ENCODE assay signal across 20 cellular contexts in the genomic region with DNA sequence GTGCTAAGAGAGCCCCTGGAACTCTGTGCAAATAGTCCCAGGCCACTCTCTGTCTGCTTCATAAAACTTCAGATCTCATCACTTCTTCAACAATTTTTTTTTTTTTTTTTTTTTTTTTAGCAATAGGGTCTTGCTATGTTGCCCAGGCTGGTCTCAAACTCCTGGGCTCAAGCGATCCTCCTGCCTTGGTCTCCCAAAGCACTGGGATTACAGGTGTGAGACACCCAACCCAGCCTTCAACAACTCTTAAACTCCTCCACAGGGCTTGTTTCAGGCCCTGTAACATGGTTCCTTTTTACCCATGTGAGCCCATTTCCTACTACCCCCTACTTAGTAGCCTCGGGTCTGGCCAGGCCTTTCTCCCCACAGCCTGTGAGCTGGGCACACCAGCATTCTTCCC. TPM values are rescaled to one million over a fixed set of nuclear protein-coding genes. Genes with fewer than 3 reads are reported as not detected.
A peak's percentile ranks its signal among the peaks of the same experiment; 100 is the strongest.
DNase-seq lines count a peak whose midpoint lies in the region; ATAC-seq and TF ChIP-seq lines count a peak whose summit lies in the region.
"Had no signal": no experiment of that assay in that cellular context is flagged by ENCODE, and none has a peak within 500 bp of the region (broad histone marks: within the 10 kb centered on the region; RNA-seq: fewer than 3 reads in every experiment).

No MANE protein-coding gene starts in this region.

- no peak for DNase-seq in activated naive CD4-positive, alpha-beta T cell treated with Interleukin-2 at 50 U/mL for 16 hours
- no peak for DNase-seq in OCI-LY7 (ENCODE audit: low spot score)
- DNase-seq in effector memory CD4-positive, alpha-beta T cell: no peak
- no peak for DNase-seq in stimulated activated effector memory CD8-positive, alpha-beta T cell treated with anti-CD3 and anti-CD28 coated beads, Interleukin-12 subunit alpha, Interleukin-12 subunit beta, amount 100 ng/mL, for 72 hours (ENCODE audit: low spot score in 2 of 2)
- DNase-seq in ureter (ENCODE audit: low spot score): no peak
- no peak for DNase-seq in DMS153 (lab: John Stamatoyannopoulos, UW)
- no peak for DNase-seq in NCI-H345 treated with DMSO at 0.1 percent for 48 hours (lab: John Stamatoyannopoulos, UW; ENCODE audit: unreplicated experiment)
- DNase-seq: activated gamma-delta T cell; cerebellar nuclear complex; DMS79 treated with DMSO at 0.1 percent for 48 hours; effector CD4-positive, alpha-beta T cell; KBM-7; NCI-H187 treated with DMSO at 0.1 percent for 48 hours; NCI-H446; stimulated activated naive CD4-positive, alpha-beta T cell treated with Interleukin-2 at 50 U/mL for 16 hours; tibial artery had no signal

- H3K9me2 ChIP-seq in OCI-LY7 (ENCODE audit: insufficient read depth, low read length): no peaks in the 10 kb centered on the region

- peak overlapping the region; percentile 69 for H3K27ac Mint-ChIP-seq in activated naive CD4-positive, alpha-beta T cell treated with anti-CD3 and anti-CD28 coated beads, Interleukin-2, amount 50 U/mL, for 24 hours
- peak overlapping the region; percentile 92 for H3K27ac Mint-ChIP-seq in stimulated activated effector memory CD8-positive, alpha-beta T cell treated with anti-CD3 and anti-CD28 coated beads, Interleukin-12 subunit alpha, Interleukin-12 subunit beta, amount 100 ng/mL, for 72 hours

- H3K4me1 Mint-ChIP-seq in activated naive CD4-positive, alpha-beta T cell treated with anti-CD3 and anti-CD28 coated beads, Interleukin-2, amount 50 U/mL, for 24 hours: peaks cover 51% of the 10 kb centered on the region
- H3K4me1 Mint-ChIP-seq in stimulated activated effector memory CD8-positive, alpha-beta T cell treated with anti-CD3 and anti-CD28 coated beads, Interleukin-12 subunit alpha, Interleukin-12 subunit beta, amount 100 ng/mL, for 72 hours: peaks cover 92% of the 10 kb centered on the region

- no peaks in the 10 kb centered on the region for H3K27me3 ChIP-seq in effector memory CD4-positive, alpha-beta T cell (replicated peaks; ENCODE audit: control insufficient read depth, insufficient read depth, low read length, poor library complexity, severe bottlenecking)
- H3K27me3 ChIP-seq: ascending aorta, tibial artery had no signal

- intact Hi-C loops in OCI-LY7 (cut with micrococcal nuclease; ENCODE audit: unreplicated experiment): no loop called here

- no peak for ATAC-seq in stimulated activated effector memory CD8-positive, alpha-beta T cell treated with anti-CD3 and anti-CD28 coated beads, Interleukin-12 subunit alpha, Interleukin-12 subunit beta, amount 100 ng/mL, for 72 hours
- ATAC-seq: sciatic nerve had no signal

- TF ChIP-seq CTCF in OCI-LY7 (conservative IDR thresholded peaks at IDR 0.05; ENCODE audit: low read length): no peak

- H3K9me3 Mint-ChIP-seq in activated naive CD4-positive, alpha-beta T cell treated with anti-CD3 and anti-CD28 coated beads, Interleukin-2, amount 50 U/mL, for 24 hours: no peaks in the 10 kb centered on the region
- H3K9me3 Mint-ChIP-seq in stimulated activated effector memory CD8-positive, alpha-beta T cell treated with anti-CD3 and anti-CD28 coated beads, Interleukin-12 subunit alpha, Interleukin-12 subunit beta, amount 100 ng/mL, for 72 hours: no peaks in the 10 kb centered on the region

- no TSS peak for BruUV-seq in OCI-LY7 (replicated peaks; lab: Mats Ljungman, UMichigan)

- no peaks in the 10 kb centered on the region for H3K79me2 ChIP-seq in OCI-LY7 (ENCODE audit: insufficient read depth, low read depth, low read length)
- H3K79me2 ChIP-seq: parathyroid adenoma had no signal

- H3K4me2 ChIP-seq in OCI-LY7 (ENCODE audit: low read length): peak overlapping the region; percentile 59

- POLR2A ChIA-PET in OCI-LY7 (lab: Charles Lee): interaction anchor here (0.8 to 1.2 kb wide), 2 partner anchors 37 to 73 kb away, joined by 3 to 6 read pairs; no protein-coding TSS in a partner anchor

- peaks cover 44% of the 10 kb centered on the region; the same call in 1 of the 2 replicates for H3K36me3 ChIP-seq in OCI-LY7 (ENCODE audit: insufficient read depth, low read length)
- peaks cover 67% of the 10 kb centered on the region for H3K36me3 ChIP-seq in effector memory CD4-positive, alpha-beta T cell (ENCODE audit: control insufficient read depth, insufficient read depth, low read length)

- peaks cover 79% of the 10 kb centered on the region for H3K4me1 ChIP-seq in OCI-LY7 (ENCODE audit: insufficient read depth, low read length, poor library complexity, severe bottlenecking)
- peaks cover 19% of the 10 kb centered on the region for H3K4me1 ChIP-seq in effector memory CD4-positive, alpha-beta T cell (ENCODE audit: control insufficient read depth, insufficient read depth, low read length, poor library complexity, severe bottlenecking)
- H3K4me1 ChIP-seq: ascending aorta, parathyroid adenoma, tibial artery had no signal

- no peak overlapping the region for H2AFZ ChIP-seq in OCI-LY7 (ENCODE audit: low read length)
- H2AFZ ChIP-seq: parathyroid adenoma had no signal

- H3K4me3 Mint-ChIP-seq in activated naive CD4-positive, alpha-beta T cell treated with anti-CD3 and anti-CD28 coated beads, Interleukin-2, amount 50 U/mL, for 24 hours: no peak overlapping the region
- peak overlapping the region; percentile 74 for H3K4me3 Mint-ChIP-seq in stimulated activated effector memory CD8-positive, alpha-beta T cell treated with anti-CD3 and anti-CD28 coated beads, Interleukin-12 subunit alpha, Interleukin-12 subunit beta, amount 100 ng/mL, for 72 hours

- H3K4me3 ChIP-seq in OCI-LY7 (ENCODE audit: low read depth, low read length, poor library complexity, severe bottlenecking): no peak overlapping the region
- no peak overlapping the region for H3K4me3 ChIP-seq in effector memory CD4-positive, alpha-beta T cell (ENCODE audit: insufficient read depth, low read depth, low read length, poor library complexity, severe bottlenecking)
- H3K4me3 ChIP-seq: ascending aorta, tibial artery had no signal

- no peaks in the 10 kb centered on the region for H3K9me3 ChIP-seq in OCI-LY7 (ENCODE audit: low read length)
- H3K9me3 ChIP-seq in effector memory CD4-positive, alpha-beta T cell (ENCODE audit: control insufficient read depth, low read length): no peaks in the 10 kb centered on the region
- H3K9me3 ChIP-seq: ascending aorta, tibial artery had no signal

- no peaks in the 10 kb centered on the region for H3K27me3 Mint-ChIP-seq in activated naive CD4-positive, alpha-beta T cell treated with anti-CD3 and anti-CD28 coated beads, Interleukin-2, amount 50 U/mL, for 24 hours

- H3K36me3 Mint-ChIP-seq in activated naive CD4-positive, alpha-beta T cell treated with anti-CD3 and anti-CD28 coated beads, Interleukin-2, amount 50 U/mL, for 24 hours: peaks cover 21% of the 10 kb centered on the region
- peaks cover 98% of the 10 kb centered on the region for H3K36me3 Mint-ChIP-seq in stimulated activated effector memory CD8-positive, alpha-beta T cell treated with anti-CD3 and anti-CD28 coated beads, Interleukin-12 subunit alpha, Interleukin-12 subunit beta, amount 100 ng/mL, for 72 hours

- H4K20me1 ChIP-seq in OCI-LY7 (ENCODE audit: insufficient read depth, low read length): no peaks in the 10 kb centered on the region

- H3K27ac ChIP-seq in OCI-LY7 (ENCODE audit: low read depth, low read length, poor library complexity, severe bottlenecking): peak overlapping the region; percentile 32
- H3K27ac ChIP-seq in effector memory CD4-positive, alpha-beta T cell (ENCODE audit: insufficient read depth, low read length, poor library complexity, severe bottlenecking): peak overlapping the region; percentile 43
- H3K27ac ChIP-seq: ascending aorta, parathyroid adenoma, tibial artery had no signal

- CTCF ChIA-PET in OCI-LY7 (lab: Charles Lee; ENCODE audit: unreplicated experiment): no interaction called here

RNA-seq across cellular contexts. Expression of a gene that starts 39.3 kb away (rescaled TPM):
- total RNA-seq in OCI-LY7 (2014; rRNA removed; shearing (Covaris generic)): 76.4 and 112 TPM in 2 replicates
- total RNA-seq in OCI-LY7 (2022) (79.1 and 88.7 TPM in 2 replicates), ureter (39.0 TPM)
